ENCODE assay signal across 18 cellular contexts in the genomic region with DNA sequence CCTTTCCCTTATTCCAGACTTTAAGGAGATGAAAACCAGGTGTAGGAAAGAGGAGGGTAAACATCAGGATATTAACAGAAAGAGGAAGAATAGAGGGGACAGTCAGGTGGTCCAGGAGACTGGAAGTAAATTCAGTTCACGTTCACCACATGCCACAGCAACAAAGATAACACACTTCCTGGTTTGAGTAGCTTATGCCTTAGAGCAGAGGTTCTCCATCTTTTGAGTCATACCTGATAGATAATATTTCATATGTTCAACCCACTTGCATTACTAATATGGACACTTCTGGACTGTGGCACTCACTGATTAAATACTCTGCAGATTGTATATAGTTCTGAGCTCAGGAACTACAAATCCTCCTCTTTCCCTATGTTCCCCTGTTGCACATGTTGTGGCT.
A peak's percentile ranks its signal among the peaks of the same experiment; 100 is the strongest.
DNase-seq lines count a peak whose midpoint lies in the region; ATAC-seq, FAIRE-seq and TF ChIP-seq lines count a peak whose summit lies in the region.
"Had no signal": no experiment of that assay in that cellular context is flagged by ENCODE, and none has a peak within 500 bp of the region (broad histone marks: within the 10 kb centered on the region; RNA-seq: fewer than 3 reads in every experiment).

No MANE protein-coding gene starts in this region.

- H3K36me3 ChIP-seq in PC-9 (ENCODE audit: low read depth) (no peaks in the 10 kb centered on the region), small intestine (ENCODE audit: control insufficient read depth in 2 of 2, insufficient read depth in 2 of 2, low read length in 2 of 2) (no peaks in the 10 kb centered on the region), kidney (ENCODE audit: control insufficient read depth in 1 of 2, insufficient read depth in 2 of 2, low read length in 2 of 2) (no peaks in the 10 kb centered on the region)
- H3K36me3 ChIP-seq: pancreas had no signal

- no peaks in the 10 kb centered on the region for H3K27me3 ChIP-seq in PC-9 (ENCODE audit: insufficient read depth, low read depth)
- H3K27me3 ChIP-seq in small intestine (ENCODE audit: control insufficient read depth in 2 of 2, insufficient read depth in 2 of 2, low read length in 2 of 2) = no peaks in the 10 kb centered on the region
- H3K27me3 ChIP-seq: pancreas had no signal

- H3K9ac ChIP-seq in kidney (ENCODE audit: low read length in 2 of 2) = no peak overlapping the region

- peak; percentile 40 for ATAC-seq in activated CD4-positive, alpha-beta T cell treated with anti-CD3 and anti-CD28 coated beads for 36 hours
- ATAC-seq in HG02973 (IDR thresholded peaks at IDR 0.05; ENCODE audit: unreplicated experiment) = peak; percentile 45
- no peak for ATAC-seq in HG03439 (IDR thresholded peaks at IDR 0.05; ENCODE audit: unreplicated experiment)
- ATAC-seq: pancreas had no signal

- H3F3A ChIP-seq in PC-9 (ENCODE audit: insufficient read depth, low read depth) = no peaks in the 10 kb centered on the region

- no peaks in the 10 kb centered on the region for H3K27me3 Mint-ChIP-seq in activated CD4-positive, alpha-beta T cell treated with anti-CD3 and anti-CD28 coated beads for 36 hours
- no peaks in the 10 kb centered on the region for H3K27me3 Mint-ChIP-seq in activated CD4-positive, alpha-beta T cell treated with anti-CD3 and anti-CD28 coated beads, Interleukin-2, amount 10 ng/mL, durations not matched to agents 7 days and 5 days
- H3K27me3 Mint-ChIP-seq: activated naive CD8-positive, alpha-beta T cell treated with anti-CD3 and anti-CD28 coated beads, Interleukin-2, amount 10 ng/mL, durations not matched to agents 7 days and 5 days; central memory CD8-positive, alpha-beta T cell; IgD-negative memory B cell had no signal

- 0 out of 2 replicates have a peak overlapping the region, but pooled peaks have one; percentile 31 for H2AFZ ChIP-seq in PC-9

- H3K27ac Mint-ChIP-seq in activated CD4-positive, alpha-beta T cell treated with anti-CD3 and anti-CD28 coated beads for 36 hours = no peak overlapping the region
- H3K27ac Mint-ChIP-seq in activated CD4-positive, alpha-beta T cell treated with anti-CD3 and anti-CD28 coated beads, Interleukin-2, amount 10 ng/mL, durations not matched to agents 7 days and 5 days = no peak overlapping the region
- H3K27ac Mint-ChIP-seq: activated naive CD8-positive, alpha-beta T cell treated with anti-CD3 and anti-CD28 coated beads, Interleukin-2, amount 10 ng/mL, durations not matched to agents 7 days and 5 days; IgD-negative memory B cell had no signal

- H3K4me1 Mint-ChIP-seq in activated CD4-positive, alpha-beta T cell treated with anti-CD3 and anti-CD28 coated beads for 36 hours = peaks cover 39% of the 10 kb centered on the region
- H3K4me1 Mint-ChIP-seq in activated CD4-positive, alpha-beta T cell treated with anti-CD3 and anti-CD28 coated beads, Interleukin-2, amount 10 ng/mL, durations not matched to agents 7 days and 5 days = peaks cover 34% of the 10 kb centered on the region

- no peaks in the 10 kb centered on the region for H3K79me2 ChIP-seq in PC-9 (ENCODE audit: low read depth)

- no peaks in the 10 kb centered on the region for H3K9me3 ChIP-seq in PC-9 (ENCODE audit: insufficient read depth, low read depth)
- H3K9me3 ChIP-seq in small intestine (ENCODE audit: control insufficient read depth, low read depth) = no peaks in the 10 kb centered on the region
- H3K9me3 ChIP-seq in kidney (ENCODE audit: control insufficient read depth in 1 of 2, low read length in 2 of 2) = no peaks in the 10 kb centered on the region
- H3K9me3 ChIP-seq: pancreas had no signal

- H3K36me3 Mint-ChIP-seq in activated CD4-positive, alpha-beta T cell treated with anti-CD3 and anti-CD28 coated beads for 36 hours (ENCODE audit: low read depth) = no peaks in the 10 kb centered on the region
- H3K36me3 Mint-ChIP-seq in activated CD4-positive, alpha-beta T cell treated with anti-CD3 and anti-CD28 coated beads, Interleukin-2, amount 10 ng/mL, durations not matched to agents 7 days and 5 days (ENCODE audit: low read depth) = no peaks in the 10 kb centered on the region

- H3K4me3 ChIP-seq in PC-9 (no peak overlapping the region), small intestine (ENCODE audit: low read depth in 1 of 2, low read length in 2 of 2) (no peak overlapping the region), kidney (ENCODE audit: low read length in 2 of 2) (no peak overlapping the region)
- H3K4me3 ChIP-seq: pancreas had no signal

- no peak overlapping the region for H3K4me3 Mint-ChIP-seq in activated CD4-positive, alpha-beta T cell treated with anti-CD3 and anti-CD28 coated beads for 36 hours
- no peak overlapping the region for H3K4me3 Mint-ChIP-seq in activated CD4-positive, alpha-beta T cell treated with anti-CD3 and anti-CD28 coated beads, Interleukin-2, amount 10 ng/mL, durations not matched to agents 7 days and 5 days
- H3K4me3 Mint-ChIP-seq: activated naive CD8-positive, alpha-beta T cell treated with anti-CD3 and anti-CD28 coated beads, Interleukin-2, amount 10 ng/mL, durations not matched to agents 7 days and 5 days; central memory CD8-positive, alpha-beta T cell had no signal

- CTCF ChIA-PET in activated CD4-positive, alpha-beta T cell treated with anti-CD3 and anti-CD28 coated beads for 36 hours (lab: Charles Lee) = interaction anchor here (1.2 to 1.5 kb wide), 2 partner anchors 17 to 22 kb away, joined by 3 to 5 read pairs; no protein-coding TSS in a partner anchor
- CTCF ChIA-PET in activated CD4-positive, alpha-beta T cell treated with anti-CD3 and anti-CD28 coated beads, Interleukin-2, amount 10 ng/mL, durations not matched to agents 7 days and 5 days (lab: Charles Lee) = interaction anchor here (1.0 to 1.5 kb wide), 4 partner anchors 8 to 17 kb away, joined by 3 to 5 read pairs (median 4); no protein-coding TSS in a partner anchor
- CTCF ChIA-PET in PC-9 (lab: Charles Lee) = no interaction called here

- H3K4me1 ChIP-seq in PC-9 (replicated peaks; ENCODE audit: insufficient read depth) (no peaks in the 10 kb centered on the region), small intestine (ENCODE audit: control insufficient read depth in 2 of 2, insufficient read depth in 1 of 2, low read depth in 1 of 2, low read length in 1 of 2) (peaks cover 0 to 14% of the 10 kb centered on the region in 2 donors), kidney (ENCODE audit: control insufficient read depth in 1 of 2, insufficient read depth in 1 of 2, low read depth in 1 of 2, low read length in 2 of 2) (no peaks in the 10 kb centered on the region)
- H3K4me1 ChIP-seq: pancreas had no signal

- DNase-seq in activated CD4-positive, alpha-beta T cell treated with anti-CD3 and anti-CD28 coated beads for 36 hours = no peak
- DNase-seq in activated CD4-positive, alpha-beta T cell treated with anti-CD3 and anti-CD28 coated beads, Interleukin-2, amount 10 ng/mL, durations not matched to agents 7 days and 5 days = no peak
- DNase-seq in PC-9 (no peak), small intestine (peak; percentile 62), kidney (no peak), DMS153 (lab: John Stamatoyannopoulos, UW) (no peak)
- DNase-seq: activated naive CD8-positive, alpha-beta T cell treated with anti-CD3 and anti-CD28 coated beads, Interleukin-2, amount 10 ng/mL, durations not matched to agents 7 days and 5 days; midbrain; NCI-H187 treated with DMSO at 0.1 percent for 48 hours; NCI-H526; pancreas; SHP77 had no signal

- H3K9me2 ChIP-seq in PC-9 (ENCODE audit: insufficient read depth) = no peaks in the 10 kb centered on the region

- no peak for TF ChIP-seq CTCF in PC-9 (conservative IDR thresholded peaks at IDR 0.05)
- no peak for TF ChIP-seq CTCF in kidney (IDR thresholded peaks at IDR 0.05; ENCODE audit: borderline replicate concordance, extremely low read depth, insufficient read depth)

- 18 to 50% (median 40%) methylated on average over 1 of the region's 1 CpG for WGBS in small intestine, 3 donors

- POLR2A ChIA-PET in activated CD4-positive, alpha-beta T cell treated with anti-CD3 and anti-CD28 coated beads for 36 hours (lab: Charles Lee) = no interaction called here
- POLR2A ChIA-PET in activated CD4-positive, alpha-beta T cell treated with anti-CD3 and anti-CD28 coated beads, Interleukin-2, amount 10 ng/mL, durations not matched to agents 7 days and 5 days (lab: Charles Lee) = no interaction called here
- POLR2A ChIA-PET in PC-9 (lab: Charles Lee; ENCODE audit: unreplicated experiment) = interaction anchor here (0.7 kb wide), 1 partner anchor 17 kb away, joined by 3 read pairs; no protein-coding TSS in a partner anchor

- intact Hi-C loops in activated CD4-positive, alpha-beta T cell treated with anti-CD3 and anti-CD28 coated beads for 36 hours (cut with DNase I, micrococcal nuclease) = no loop called here
- intact Hi-C loops in PC-9 (cut with micrococcal nuclease; ENCODE audit: unreplicated experiment) (no loop called here), kidney (cut with DNase I) (no loop called here)

- H3K27ac ChIP-seq in PC-9 = no peak overlapping the region
- H3K27ac ChIP-seq in small intestine (ENCODE audit: low read depth in 1 of 2, low read length in 1 of 2) = no peak overlapping the region
- H3K27ac ChIP-seq in kidney (ENCODE audit: low read depth in 2 of 2, low read length in 2 of 2) = no peak overlapping the region
- H3K27ac ChIP-seq: pancreas had no signal

- no peak for FAIRE-seq in small intestine (lab: Jason Lieb, UNC)
- no peak for FAIRE-seq in kidney (lab: Jason Lieb, UNC)
- FAIRE-seq: A204.1, endometrium, pancreas had no signal

- BruUV-seq in PC-9 (replicated peaks; lab: Mats Ljungman, UMichigan) = no TSS peak

- no peak overlapping the region for H3K4me2 ChIP-seq in PC-9

- no peaks in the 10 kb centered on the region for H4K20me1 ChIP-seq in PC-9 (ENCODE audit: insufficient read depth)

- peaks cover 3% of the 10 kb centered on the region for H3K9me3 Mint-ChIP-seq in activated CD4-positive, alpha-beta T cell treated with anti-CD3 and anti-CD28 coated beads for 36 hours (ENCODE audit: low read depth)
- peaks cover 7% of the 10 kb centered on the region for H3K9me3 Mint-ChIP-seq in activated CD4-positive, alpha-beta T cell treated with anti-CD3 and anti-CD28 coated beads, Interleukin-2, amount 10 ng/mL, durations not matched to agents 7 days and 5 days
- H3K9me3 Mint-ChIP-seq: IgD-negative memory B cell had no signal
